Comparison of ENCODE assay signal across 29 cellular contexts in genomic region chr9:80622508-80622907, GRCh38.
"Had no signal": no experiment of that assay in that cellular context is flagged by ENCODE, and none has a peak within 500 bp of the region (broad histone marks: within the 10 kb centered on the region; RNA-seq: fewer than 3 reads in every experiment).

No MANE protein-coding gene starts in this region.

- H3K4me3 ChIP-seq: colonic mucosa, coronary artery, dorsolateral prefrontal cortex, esophagus muscularis mucosa, esophagus squamous epithelium, gastrocnemius medialis, gastroesophageal sphincter, heart left ventricle, heart right ventricle had no signal

- H3K27me3 Mint-ChIP-seq: dendritic cell treated with granulocyte-macrophage colony-stimulating factor and Interleukin-4, amounts not matched to agents 40 ng/mL and 50 ng/mL, for 4 days; effector memory CD8-positive, alpha-beta T cell had no signal

- H3K27ac ChIP-seq: colonic mucosa, coronary artery, dorsolateral prefrontal cortex, epithelial cell of prostate, esophagus muscularis mucosa, esophagus squamous epithelium, foreskin keratinocyte, gastrocnemius medialis, gastroesophageal sphincter, heart left ventricle, heart right ventricle had no signal

- H3K36me3 ChIP-seq: colonic mucosa, esophagus muscularis mucosa, esophagus squamous epithelium, gastrocnemius medialis, gastroesophageal sphincter, heart left ventricle, heart right ventricle had no signal

- FAIRE-seq: colon, endometrium, endothelial cell of umbilical vein, frontal cortex had no signal

- DNase-seq: colonic mucosa; cortex of kidney; dermis blood vessel endothelial cell; dorsolateral prefrontal cortex; effector CD4-positive, alpha-beta T cell; effector CD8-positive, alpha-beta T cell; effector memory CD4-positive, alpha-beta T cell; effector memory CD8-positive, alpha-beta T cell; endodermal cell; erythroblast; esophagus squamous epithelium; foreskin fibroblast; foreskin keratinocyte; foreskin melanocyte; gastrocnemius medialis; glutamatergic neuron; head of caudate nucleus; heart left ventricle; heart right ventricle had no signal

- H3K9me3 ChIP-seq: colonic mucosa, esophagus squamous epithelium, gastrocnemius medialis, gastroesophageal sphincter had no signal

- H3K4me1 ChIP-seq: colonic mucosa, esophagus muscularis mucosa, esophagus squamous epithelium, foreskin keratinocyte, gastrocnemius medialis, gastroesophageal sphincter, heart left ventricle, heart right ventricle had no signal

- H3K4me3 Mint-ChIP-seq: dendritic cell treated with granulocyte-macrophage colony-stimulating factor and Interleukin-4, amounts not matched to agents 40 ng/mL and 50 ng/mL, for 4 days; effector memory CD8-positive, alpha-beta T cell; endodermal cell had no signal

- ATAC-seq: effector memory CD8-positive, alpha-beta T cell; esophagus mucosa; foreskin keratinocyte; gastrocnemius medialis; gastroesophageal sphincter; heart left ventricle; heart right ventricle had no signal

- H3K27me3 ChIP-seq: colonic mucosa, dorsolateral prefrontal cortex, esophagus muscularis mucosa, esophagus squamous epithelium, foreskin keratinocyte, gastrocnemius medialis, gastroesophageal sphincter, heart left ventricle, heart right ventricle had no signal

- H3K27ac Mint-ChIP-seq: dendritic cell treated with granulocyte-macrophage colony-stimulating factor and Interleukin-4, amounts not matched to agents 40 ng/mL and 50 ng/mL, for 4 days; effector memory CD8-positive, alpha-beta T cell; endodermal cell had no signal
